ENCODE assay signal across 26 cellular contexts in genomic region chrX:18725316-18725943, GRCh38. TPM values are rescaled to one million over a fixed set of nuclear protein-coding genes. Genes with fewer than 3 reads are reported as not detected.
DNase-seq lines count a peak whose midpoint lies in the region; ATAC-seq and TF ChIP-seq lines count a peak whose summit lies in the region.
"Had no signal": no experiment of that assay in that cellular context is flagged by ENCODE, and none has a peak within 500 bp of the region (broad histone marks: within the 10 kb centered on the region; RNA-seq: fewer than 3 reads in every experiment).

No MANE protein-coding gene starts in this region.

- CTCF ChIA-PET in activated naive CD4-positive, alpha-beta T cell treated with anti-CD3 and anti-CD28 coated beads for 36 hours (lab: Charles Lee), result no interaction called here

- no peak overlapping the region for H3K9ac ChIP-seq in Loucy (ENCODE audit: low read depth, low read length, poor library complexity, severe bottlenecking)

- H3F3A ChIP-seq in Loucy (ENCODE audit: low read depth), result no peaks in the 10 kb centered on the region

- H4K20me1 ChIP-seq in Loucy (ENCODE audit: insufficient read depth, low read length, poor library complexity, severe bottlenecking), result no peaks in the 10 kb centered on the region

- peak; percentile 7 for DNase-seq in activated naive CD4-positive, alpha-beta T cell treated with anti-CD3 and anti-CD28 coated beads for 36 hours
- DNase-seq in activated naive CD4-positive, alpha-beta T cell treated with Interleukin-2 at 50 U/mL for 16 hours, result no peak
- DNase-seq in iPS-NIHi11 (ENCODE audit: low spot score), result peak; percentile 7
- no peak for DNase-seq in upper lobe of right lung
- no peak for DNase-seq in SW480 (ENCODE audit: low spot score)
- DNase-seq: activated CD8-positive, alpha-beta T cell treated with anti-CD3 and anti-CD28 coated beads for 36 hours; CD4-positive, alpha-beta T cell; cerebellar nuclear complex; DMS79; erythroblast; foreskin keratinocyte; MV-4-11; NCI-H1694 treated with DMSO at 0.1 percent for 48 hours; small intestine; stimulated activated CD4-positive, alpha-beta T cell treated with anti-CD3 and anti-CD28 coated beads, Interleukin-2, amount 100 ng/mL, for 24 hours had no signal

- H3K9me3 ChIP-seq in Loucy (ENCODE audit: insufficient read depth, low read depth, low read length) (no peaks in the 10 kb centered on the region), upper lobe of right lung (no peaks in the 10 kb centered on the region)
- H3K9me3 ChIP-seq: ascending aorta had no signal

- H3K4me1 ChIP-seq in Loucy (ENCODE audit: insufficient read depth, low read length, poor library complexity, severe bottlenecking), result no peaks in the 10 kb centered on the region
- no peaks in the 10 kb centered on the region for H3K4me1 ChIP-seq in upper lobe of right lung
- H3K4me1 ChIP-seq: ascending aorta, foreskin keratinocyte had no signal

- no peaks in the 10 kb centered on the region for H3K27me3 Mint-ChIP-seq in activated naive CD4-positive, alpha-beta T cell treated with anti-CD3 and anti-CD28 coated beads for 36 hours (ENCODE audit: low read depth)
- H3K27me3 Mint-ChIP-seq: activated CD8-positive, alpha-beta T cell treated with anti-CD3 and anti-CD28 coated beads for 36 hours; CD4-positive, alpha-beta T cell had no signal

- peak overlapping the region; percentile 29 for H3K4me3 Mint-ChIP-seq in activated naive CD4-positive, alpha-beta T cell treated with anti-CD3 and anti-CD28 coated beads for 36 hours
- H3K4me3 Mint-ChIP-seq: activated CD8-positive, alpha-beta T cell treated with anti-CD3 and anti-CD28 coated beads for 36 hours; CD4-positive, alpha-beta T cell; stimulated activated effector memory CD8-positive, alpha-beta T cell treated with anti-CD3 and anti-CD28 coated beads, Interleukin-12 subunit alpha, Interleukin-12 subunit beta, amount 100 ng/mL, for 72 hours had no signal

- intact Hi-C loops in activated naive CD4-positive, alpha-beta T cell treated with anti-CD3 and anti-CD28 coated beads for 36 hours (cut with micrococcal nuclease), result no loop called here
- intact Hi-C loops in upper lobe of right lung (cut with DNase I), result no loop called here

- TF ChIP-seq CTCF in Loucy (conservative IDR thresholded peaks at IDR 0.05; ENCODE audit: low read length), result no peak
- TF ChIP-seq CTCF in upper lobe of right lung (IDR thresholded peaks at IDR 0.05), result no peak

- no peak overlapping the region for H3K4me2 ChIP-seq in Loucy (ENCODE audit: low read depth, low read length, poor library complexity, severe bottlenecking)

- H3K36me3 Mint-ChIP-seq in activated naive CD4-positive, alpha-beta T cell treated with anti-CD3 and anti-CD28 coated beads for 36 hours (ENCODE audit: low read depth), result no peaks in the 10 kb centered on the region
- H3K36me3 Mint-ChIP-seq: activated naive CD4-positive, alpha-beta T cell treated with anti-CD3 and anti-CD28 coated beads, Interleukin-2, amount 50 U/mL, for 72 hours; stimulated activated effector memory CD8-positive, alpha-beta T cell treated with anti-CD3 and anti-CD28 coated beads, Interleukin-12 subunit alpha, Interleukin-12 subunit beta, amount 100 ng/mL, for 72 hours had no signal

- H3K27me3 ChIP-seq in Loucy (ENCODE audit: insufficient read depth, low read length, poor library complexity, severe bottlenecking) (no peaks in the 10 kb centered on the region), upper lobe of right lung (no peaks in the 10 kb centered on the region)
- H3K27me3 ChIP-seq: ascending aorta, foreskin keratinocyte had no signal

- H3K27ac Mint-ChIP-seq in activated naive CD4-positive, alpha-beta T cell treated with anti-CD3 and anti-CD28 coated beads for 36 hours, result no peak overlapping the region
- H3K27ac Mint-ChIP-seq: activated CD8-positive, alpha-beta T cell treated with anti-CD3 and anti-CD28 coated beads for 36 hours; activated naive CD4-positive, alpha-beta T cell treated with anti-CD3 and anti-CD28 coated beads, Interleukin-2, amount 50 U/mL, for 72 hours; CD4-positive, alpha-beta T cell; stimulated activated effector memory CD8-positive, alpha-beta T cell treated with anti-CD3 and anti-CD28 coated beads, Interleukin-12 subunit alpha, Interleukin-12 subunit beta, amount 100 ng/mL, for 72 hours had no signal

- H2AFZ ChIP-seq in Loucy (ENCODE audit: low read length), result peak overlapping the region; percentile 60

- no peaks in the 10 kb centered on the region for H3K79me2 ChIP-seq in Loucy (ENCODE audit: insufficient read depth, low read length)

- ATAC-seq in upper lobe of right lung (peak; percentile 55), HG03045 (IDR thresholded peaks at IDR 0.05; ENCODE audit: unreplicated experiment) (no peak)
- ATAC-seq: activated CD8-positive, alpha-beta T cell treated with anti-CD3 and anti-CD28 coated beads for 36 hours; activated naive CD4-positive, alpha-beta T cell treated with anti-CD3 and anti-CD28 coated beads, Interleukin-2, amount 50 U/mL, for 72 hours; foreskin keratinocyte; GM12878; K562; stimulated activated effector memory CD8-positive, alpha-beta T cell treated with anti-CD3 and anti-CD28 coated beads, Interleukin-12 subunit alpha, Interleukin-12 subunit beta, amount 100 ng/mL, for 72 hours had no signal

- H3K27ac ChIP-seq in upper lobe of right lung, result peak overlapping the region; percentile 36
- H3K27ac ChIP-seq: ascending aorta, foreskin keratinocyte, SK-N-MC had no signal

- no peaks in the 10 kb centered on the region for H3K9me2 ChIP-seq in Loucy (replicated peaks; ENCODE audit: low read depth, low read length)

- H3K4me1 Mint-ChIP-seq in activated naive CD4-positive, alpha-beta T cell treated with anti-CD3 and anti-CD28 coated beads for 36 hours (ENCODE audit: low read depth), result peaks cover 10% of the 10 kb centered on the region
- H3K4me1 Mint-ChIP-seq: stimulated activated effector memory CD8-positive, alpha-beta T cell treated with anti-CD3 and anti-CD28 coated beads, Interleukin-12 subunit alpha, Interleukin-12 subunit beta, amount 100 ng/mL, for 72 hours had no signal

- H3K9me3 Mint-ChIP-seq in activated naive CD4-positive, alpha-beta T cell treated with anti-CD3 and anti-CD28 coated beads for 36 hours, result no peaks in the 10 kb centered on the region
- H3K9me3 Mint-ChIP-seq: activated CD8-positive, alpha-beta T cell treated with anti-CD3 and anti-CD28 coated beads for 36 hours; activated naive CD4-positive, alpha-beta T cell treated with anti-CD3 and anti-CD28 coated beads, Interleukin-2, amount 50 U/mL, for 72 hours; CD4-positive, alpha-beta T cell; stimulated activated effector memory CD8-positive, alpha-beta T cell treated with anti-CD3 and anti-CD28 coated beads, Interleukin-12 subunit alpha, Interleukin-12 subunit beta, amount 100 ng/mL, for 72 hours had no signal

- H3K4me3 ChIP-seq in Loucy (ENCODE audit: low read length, poor library complexity, severe bottlenecking) (no peak overlapping the region), upper lobe of right lung (no peak overlapping the region)
- H3K4me3 ChIP-seq: ascending aorta, GM12878, K562, SK-N-MC had no signal

- H3K36me3 ChIP-seq in Loucy (ENCODE audit: insufficient read depth, low read length) (no peaks in the 10 kb centered on the region), upper lobe of right lung (no peaks in the 10 kb centered on the region)
- H3K36me3 ChIP-seq: ascending aorta had no signal

RNA-seq across cellular contexts. Expression of gene PPEF1, which starts 18.0 kb away (rescaled TPM):
- under 1 TPM; 0.30 to 0.60 TPM for total RNA-seq in activated naive CD4-positive, alpha-beta T cell treated with anti-CD3 and anti-CD28 coated beads for 36 hours
- 1.1 TPM for total RNA-seq in upper lobe of right lung
- total RNA-seq: activated CD8-positive, alpha-beta T cell treated with anti-CD3 and anti-CD28 coated beads for 36 hours; activated naive CD4-positive, alpha-beta T cell treated with anti-CD3 and anti-CD28 coated beads, Interleukin-2, amount 50 U/mL, for 72 hours; ascending aorta; foreskin keratinocyte; K562; mucosa of gallbladder; RPMI7951 had no signal

RNA-seq across cellular contexts. Expression of gene RS1, which starts 53.5 kb away (rescaled TPM):
- total RNA-seq in activated naive CD4-positive, alpha-beta T cell treated with anti-CD3 and anti-CD28 coated beads for 36 hours, result not detected
- 4.7 TPM for total RNA-seq in upper lobe of right lung
- total RNA-seq: activated CD8-positive, alpha-beta T cell treated with anti-CD3 and anti-CD28 coated beads for 36 hours; activated naive CD4-positive, alpha-beta T cell treated with anti-CD3 and anti-CD28 coated beads, Interleukin-2, amount 50 U/mL, for 72 hours; ascending aorta; CD4-positive, alpha-beta T cell; foreskin keratinocyte; GM12878; K562; lower leg skin; mucosa of gallbladder; RPMI7951 had no signal

Comparison
In these comparisons a context has a peak if more than half of its experiments do, and no peak if none do; other contexts are left out.
1. DNase-seq: peak in activated naive CD4-positive, alpha-beta T cell treated with anti-CD3 and anti-CD28 coated beads for 36 hours (single experiment) and iPS-NIHi11 (single experiment); none in activated naive CD4-positive, alpha-beta T cell treated with Interleukin-2 at 50 U/mL for 16 hours (single experiment), upper lobe of right lung (single experiment) and SW480 (single experiment).